Comparison of ENCODE assay signal across 25 cellular contexts in the genomic region with DNA sequence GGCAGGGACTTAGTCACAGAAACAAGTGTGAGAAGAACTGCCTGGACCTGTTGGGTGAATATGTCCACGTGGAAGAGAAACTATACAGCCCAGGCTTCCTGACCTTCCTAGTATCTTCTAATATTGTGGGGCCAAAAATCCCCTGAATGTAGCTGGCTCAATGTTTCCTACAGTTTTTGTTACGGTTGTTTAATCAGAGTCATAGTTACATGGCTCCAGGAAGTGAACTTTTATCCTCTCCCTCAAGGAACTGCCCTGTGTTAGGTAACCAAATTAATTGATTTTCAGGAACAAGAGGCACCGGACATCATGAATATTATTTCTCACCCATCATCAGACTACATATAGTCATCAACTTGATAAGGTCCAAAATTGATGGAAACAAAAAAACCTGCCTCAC.
"Had no signal": no experiment of that assay in that cellular context is flagged by ENCODE, and none has a peak within 500 bp of the region (broad histone marks: within the 10 kb centered on the region; RNA-seq: fewer than 3 reads in every experiment).

No MANE protein-coding gene starts in this region.

- FAIRE-seq: K562, RCC 7860 had no signal

- H3K4me3 ChIP-seq: adrenal gland, K562, SJSA1 had no signal

- ATAC-seq: activated T-cell treated with anti-CD3 and anti-CD28 coated beads, Interleukin-2, amount 50 U/mL, for 72 hours; K562; PC-3; SK-N-SH treated with all-trans-retinoic acid at 6 μM for 48 hours had no signal

- H3K27me3 ChIP-seq: adrenal gland, SJSA1 had no signal

- H3K9me3 ChIP-seq: adrenal gland, SJSA1 had no signal

- DNase-seq: activated B cell treated with CpG ODN at 0.5 μM for 24 hours; activated CD4-positive, alpha-beta T cell treated with anti-CD3 and anti-CD28 coated beads for 1 hour; activated CD4-positive, alpha-beta T cell treated with anti-CD3 and anti-CD28 coated beads, Interleukin-2, amount 10 ng/mL, durations not matched to agents 24 days and 14 days; activated CD4-positive, alpha-beta T cell treated with anti-CD3 and anti-CD28 coated beads, Interleukin-2, amount 50 U/mL, for 48 hours; activated gamma-delta T cell treated with Interleukin-2 at 50 U/mL for 16 hours; activated naive CD4-positive, alpha-beta T cell treated with anti-CD3 and anti-CD28 coated beads, Interleukin-2, amount 10 ng/mL, durations not matched to agents 7 days and 5 days; activated naive CD8-positive, alpha-beta T cell treated with anti-CD3 and anti-CD28 coated beads for 36 hours; activated T-cell treated with anti-CD3 and anti-CD28 coated beads, Interleukin-2, amount 50 U/mL, for 72 hours; adrenal gland; anterior cingulate cortex; Karpas-422; NCI-H1105 treated with DMSO at 0.1 percent for 48 hours; NCI-H1436 treated with DMSO at 0.1 percent for 48 hours; NCI-H187; NCI-H2081; NCI-H510A treated with DMSO at 0.1 percent for 48 hours; PC-3; SHP77 had no signal

- H3K9me3 Mint-ChIP-seq: activated B cell treated with CpG ODN at 0.5 μM for 24 hours; activated CD4-positive, alpha-beta T cell treated with anti-CD3 and anti-CD28 coated beads, Interleukin-2, amount 10 ng/mL, durations not matched to agents 24 days and 14 days; activated naive CD4-positive, alpha-beta T cell treated with anti-CD3 and anti-CD28 coated beads, Interleukin-2, amount 10 ng/mL, durations not matched to agents 7 days and 5 days; activated naive CD8-positive, alpha-beta T cell treated with anti-CD3 and anti-CD28 coated beads for 36 hours; activated T-helper 2 cell treated with anti-CD3 and anti-CD28 coated beads, Interferon-gamma antibody, Interleukin-2, Interleukin-4, amounts not matched to agents 10 μg/mL and 5 μg/mL and 100 μg/mL, durations not matched to agents 14 hours and 24 hours and 36 hours; central memory CD8-positive, alpha-beta T cell; T-helper 1 cell treated with Interleukin-12 subunit alpha and Interleukin-12 subunit beta and Interleukin-4 antibody, amounts not matched to agents 30 μg/mL and 1 μg/mL, for 36 hours had no signal

- H3K27me3 Mint-ChIP-seq: central memory CD8-positive, alpha-beta T cell had no signal

- H3K36me3 ChIP-seq: adrenal gland, SJSA1 had no signal

- H3K4me3 Mint-ChIP-seq: activated B cell treated with CpG ODN at 0.5 μM for 24 hours; activated CD4-positive, alpha-beta T cell treated with anti-CD3 and anti-CD28 coated beads, Interleukin-2, amount 10 ng/mL, durations not matched to agents 24 days and 14 days; activated naive CD4-positive, alpha-beta T cell treated with anti-CD3 and anti-CD28 coated beads, Interleukin-2, amount 10 ng/mL, durations not matched to agents 7 days and 5 days; activated naive CD8-positive, alpha-beta T cell treated with anti-CD3 and anti-CD28 coated beads for 36 hours; activated T-cell treated with anti-CD3 and anti-CD28 coated beads, Interleukin-2, amount 50 U/mL, for 72 hours; central memory CD8-positive, alpha-beta T cell; T-helper 1 cell treated with Interleukin-12 subunit alpha and Interleukin-12 subunit beta and Interleukin-4 antibody, amounts not matched to agents 30 μg/mL and 1 μg/mL, for 36 hours had no signal

- H3K27ac Mint-ChIP-seq: activated B cell treated with CpG ODN at 0.5 μM for 24 hours; activated CD4-positive, alpha-beta T cell treated with anti-CD3 and anti-CD28 coated beads, Interleukin-2, amount 10 ng/mL, durations not matched to agents 24 days and 14 days; activated naive CD4-positive, alpha-beta T cell treated with anti-CD3 and anti-CD28 coated beads, Interleukin-2, amount 10 ng/mL, durations not matched to agents 7 days and 5 days; activated naive CD8-positive, alpha-beta T cell treated with anti-CD3 and anti-CD28 coated beads for 36 hours; activated T-cell treated with anti-CD3 and anti-CD28 coated beads, Interleukin-2, amount 50 U/mL, for 72 hours; activated T-helper 2 cell treated with anti-CD3 and anti-CD28 coated beads, Interferon-gamma antibody, Interleukin-2, Interleukin-4, amounts not matched to agents 10 μg/mL and 5 μg/mL and 100 μg/mL, durations not matched to agents 14 hours and 24 hours and 36 hours; T-helper 1 cell treated with Interleukin-12 subunit alpha and Interleukin-12 subunit beta and Interleukin-4 antibody, amounts not matched to agents 30 μg/mL and 1 μg/mL, for 36 hours had no signal

- H3K4me1 Mint-ChIP-seq: activated B cell treated with CpG ODN at 0.5 μM for 24 hours; activated naive CD4-positive, alpha-beta T cell treated with anti-CD3 and anti-CD28 coated beads, Interleukin-2, amount 10 ng/mL, durations not matched to agents 7 days and 5 days; activated naive CD8-positive, alpha-beta T cell treated with anti-CD3 and anti-CD28 coated beads for 36 hours; central memory CD8-positive, alpha-beta T cell had no signal

- H3K36me3 Mint-ChIP-seq: activated naive CD4-positive, alpha-beta T cell treated with anti-CD3 and anti-CD28 coated beads, Interleukin-2, amount 10 ng/mL, durations not matched to agents 7 days and 5 days; activated naive CD8-positive, alpha-beta T cell treated with anti-CD3 and anti-CD28 coated beads for 36 hours had no signal
